30 cellular contexts compared by ENCODE assay signal in the genomic region with DNA sequence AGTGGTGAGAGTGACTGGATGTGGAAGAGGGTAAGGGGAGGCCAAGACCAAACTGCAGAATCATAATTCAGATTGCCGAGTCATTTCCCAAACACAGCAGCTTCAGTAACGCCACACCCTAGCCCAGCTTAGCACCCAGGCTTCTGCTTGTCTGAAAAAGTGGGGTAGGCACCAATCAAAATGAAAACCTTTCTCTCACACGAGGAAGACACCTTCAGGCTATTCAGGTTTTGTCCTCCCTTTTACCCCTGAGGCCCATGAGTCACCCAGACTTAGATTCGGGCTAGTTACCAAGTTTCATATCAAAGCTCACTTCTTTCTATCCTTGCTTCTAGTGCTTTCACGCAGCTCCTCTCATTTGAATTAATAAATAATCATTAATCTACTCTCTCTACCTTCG.
DNase-seq lines count a peak whose midpoint lies in the region; ATAC-seq, FAIRE-seq and TF ChIP-seq lines count a peak whose summit lies in the region.
"Had no signal": no experiment of that assay in that cellular context is flagged by ENCODE, and none has a peak within 500 bp of the region (broad histone marks: within the 10 kb centered on the region; RNA-seq: fewer than 3 reads in every experiment).

No MANE protein-coding gene starts in this region.

- H4K91ac ChIP-seq in IMR-90 (ENCODE audit: insufficient read depth, low read depth, low read length), result no peak overlapping the region

- WGBS in IMR-90 (ENCODE audit: extremely low coverage in 2 of 2, insufficient read length in 1 of 2), 2 experiments, result 33% methylated on average over 1 of the region's 6 CpGs; no CpG with 5 or more reads in 1 of the 2 experiments

- no peak overlapping the region for H2AK5ac ChIP-seq in IMR-90 (ENCODE audit: low read depth, low read length)

- H4K20me1 ChIP-seq in IMR-90 (ENCODE audit: insufficient read depth, low read length), result no peaks in the 10 kb centered on the region

- no peak overlapping the region for H3K23ac ChIP-seq in IMR-90 (ENCODE audit: low read depth, low read length)

- H3K9me3 Mint-ChIP-seq in neural crest cell, result no peaks in the 10 kb centered on the region
- no peaks in the 10 kb centered on the region for H3K9me3 Mint-ChIP-seq in activated naive CD8-positive, alpha-beta T cell treated with anti-CD3 and anti-CD28 coated beads for 36 hours
- H3K9me3 Mint-ChIP-seq: activated naive CD4-positive, alpha-beta T cell treated with anti-CD3 and anti-CD28 coated beads, Interleukin-2, amount 50 U/mL, for 24 hours; HFFc6; immature natural killer cell; memory B cell; stimulated activated effector memory CD8-positive, alpha-beta T cell treated with anti-CD3 and anti-CD28 coated beads, Interleukin-12 subunit alpha, Interleukin-12 subunit beta, amount 100 ng/mL, for 72 hours; T-helper 2 cell treated with Interferon-gamma antibody and Interleukin-4, amounts not matched to agents 5 μg/mL and 100 μg/mL, for 36 hours had no signal

- peak; percentile 60 for FAIRE-seq in bronchial epithelial cell (lab: Jason Lieb, UNC)

- H3K9ac ChIP-seq in IMR-90 (ENCODE audit: low read depth, low read length), result no peak overlapping the region

- TF ChIP-seq CTCF in IMR-90 (conservative IDR thresholded peaks at IDR 0.05; ENCODE audit: low read depth, low read length) (no peak), bronchial epithelial cell (IDR thresholded peaks at IDR 0.05; ENCODE audit: insufficient read depth, low read length, severe bottlenecking) (no peak), neural crest cell (conservative IDR thresholded peaks at IDR 0.05) (no peak)

- dilution Hi-C loops in IMR-90 (cut with HindIII; ENCODE audit: low sequenced_read_pairs, unreplicated experiment), result no loop called here

- H3K36me3 Mint-ChIP-seq in neural crest cell (ENCODE audit: low read depth), result no peaks in the 10 kb centered on the region
- no peaks in the 10 kb centered on the region for H3K36me3 Mint-ChIP-seq in activated naive CD8-positive, alpha-beta T cell treated with anti-CD3 and anti-CD28 coated beads for 36 hours
- H3K36me3 Mint-ChIP-seq: activated naive CD4-positive, alpha-beta T cell treated with anti-CD3 and anti-CD28 coated beads, Interleukin-2, amount 50 U/mL, for 24 hours; immature natural killer cell; memory B cell; stimulated activated effector memory CD8-positive, alpha-beta T cell treated with anti-CD3 and anti-CD28 coated beads, Interleukin-12 subunit alpha, Interleukin-12 subunit beta, amount 100 ng/mL, for 72 hours; type B pancreatic cell; WTC11 had no signal

- CTCF ChIA-PET in IMR-90 (lab: Yijun Ruan, JAX), result no interaction called here

- H2BK20ac ChIP-seq in IMR-90 (ENCODE audit: low read depth, low read length), result 0 out of 2 replicates have a peak overlapping the region, but pooled peaks have one; percentile 5

- no peak overlapping the region for H4K5ac ChIP-seq in IMR-90 (ENCODE audit: low read depth, low read length)

- no peak for ATAC-seq in IMR-90 (ENCODE audit: low read depth)
- ATAC-seq: gastroesophageal sphincter; sciatic nerve; stimulated activated effector memory CD8-positive, alpha-beta T cell treated with anti-CD3 and anti-CD28 coated beads, Interleukin-12 subunit alpha, Interleukin-12 subunit beta, amount 100 ng/mL, for 72 hours; WTC11 had no signal

- H3K4me3 ChIP-seq in IMR-90 (ENCODE audit: insufficient read depth, low read depth, low read length) (no peak overlapping the region), bronchial epithelial cell (ENCODE audit: low read depth, low read length) (no peak overlapping the region)
- H3K4me3 ChIP-seq: gastroesophageal sphincter had no signal

- H3K27me3 ChIP-seq in IMR-90 (ENCODE audit: control insufficient read depth, insufficient read depth, low read length) (no peaks in the 10 kb centered on the region), bronchial epithelial cell (ENCODE audit: control insufficient read depth, insufficient read depth, low read length) (no peaks in the 10 kb centered on the region)

- no peak overlapping the region for H3K4me3 Mint-ChIP-seq in neural crest cell
- H3K4me3 Mint-ChIP-seq in activated naive CD8-positive, alpha-beta T cell treated with anti-CD3 and anti-CD28 coated beads for 36 hours, result no peak overlapping the region
- H3K4me3 Mint-ChIP-seq: activated naive CD4-positive, alpha-beta T cell treated with anti-CD3 and anti-CD28 coated beads, Interleukin-2, amount 50 U/mL, for 24 hours; HFFc6; immature natural killer cell; memory B cell; stimulated activated effector memory CD8-positive, alpha-beta T cell treated with anti-CD3 and anti-CD28 coated beads, Interleukin-12 subunit alpha, Interleukin-12 subunit beta, amount 100 ng/mL, for 72 hours; T-helper 2 cell treated with Interferon-gamma antibody and Interleukin-4, amounts not matched to agents 5 μg/mL and 100 μg/mL, for 36 hours; type B pancreatic cell; WTC11 had no signal

- no peak for TF ChIP-seq POLR2A in IMR-90 (IDR thresholded peaks at IDR 0.05; ENCODE audit: low read depth, low read length)

- H3K36me3 ChIP-seq in IMR-90 (ENCODE audit: control insufficient read depth, insufficient read depth, low read length), result no peaks in the 10 kb centered on the region
- H3K36me3 ChIP-seq in bronchial epithelial cell (ENCODE audit: control insufficient read depth, insufficient read depth, low read length), result no peaks in the 10 kb centered on the region
- H3K36me3 ChIP-seq: gastroesophageal sphincter had no signal

- H2BK120ac ChIP-seq in IMR-90 (ENCODE audit: low read depth, low read length), result no peak overlapping the region

- no peaks in the 10 kb centered on the region for H3K9me3 ChIP-seq in IMR-90 (ENCODE audit: control insufficient read depth, insufficient read depth, low read length)
- H3K9me3 ChIP-seq: gastroesophageal sphincter had no signal

- no peak overlapping the region for H3K14ac ChIP-seq in IMR-90 (replicated peaks; ENCODE audit: low read depth, low read length)

- H3K4me2 ChIP-seq in IMR-90 (ENCODE audit: low read depth, low read length), result no peak overlapping the region

- peak overlapping the region; percentile 52 for H2AFZ ChIP-seq in IMR-90 (replicated peaks; ENCODE audit: low read length, poor library complexity)

- DNase-seq in IMR-90 (peak; percentile 19), OCI-M1 (lab: John Stamatoyannopoulos, UW) (peak; percentile 27), bronchial epithelial cell (ENCODE audit: low read depth) (no peak), neural crest cell (ENCODE audit: low read depth, low spot score) (no peak)
- no peak for DNase-seq in activated effector memory CD4-positive, alpha-beta T cell treated with Interleukin-2 at 50 U/mL for 16 hours
- DNase-seq in activated effector memory CD4-positive, alpha-beta T cell treated with anti-CD3 and anti-CD28 coated beads, Interleukin-2, amount 50 U/mL, for 16 hours, result no peak
- no peak for DNase-seq in activated naive CD8-positive, alpha-beta T cell treated with anti-CD3 and anti-CD28 coated beads for 36 hours
- DNase-seq: cortex of kidney; EL; HFFc6; hypothalamus; immature natural killer cell; NCI-H1092 treated with DMSO at 0.1 percent for 48 hours; NCI-H187 treated with DMSO at 0.1 percent for 48 hours; NCI-H2171 treated with DMSO at 0.1 percent for 48 hours; NCI-H526 treated with DMSO at 0.1 percent for 48 hours; stimulated activated CD4-positive, alpha-beta T cell treated with anti-CD3 and anti-CD28 coated beads, Interleukin-12 subunit alpha, Interleukin-12 subunit beta, amount 100 ng/mL, for 4 hours; stimulated activated CD4-positive, alpha-beta T cell treated with anti-CD3 and anti-CD28 coated beads, Interleukin-4, amount 100 ng/mL, for 24 hours; substantia nigra had no signal

- in situ Hi-C loops in IMR-90 (cut with MboI; ENCODE audit: low sequenced_read_pairs), result no loop called here

- no peak overlapping the region for H2BK15ac ChIP-seq in IMR-90 (ENCODE audit: low read depth, low read length)

- peak overlapping the region in 1 of 2 experiments; percentile 9; a peak in 1 of 4 replicates for H4K8ac ChIP-seq in IMR-90 (ENCODE audit: low read depth in 2 of 2, low read length in 2 of 2)

- POLR2A ChIA-PET in IMR-90 (lab: Charles Lee; ENCODE audit: unreplicated experiment), result no interaction called here

- no peak overlapping the region for H2BK5ac ChIP-seq in IMR-90 (ENCODE audit: low read depth, low read length, poor library complexity, severe bottlenecking)

- H3K18ac ChIP-seq in IMR-90 (ENCODE audit: low read depth, low read length), result no peak overlapping the region

- no peak overlapping the region for H3K27ac ChIP-seq in IMR-90 (ENCODE audit: insufficient read depth, low read length)
- H3K27ac ChIP-seq: C4-2B, gastroesophageal sphincter, HL-60 had no signal

- H3K27me3 Mint-ChIP-seq in neural crest cell (ENCODE audit: low read depth), result no peaks in the 10 kb centered on the region
- H3K27me3 Mint-ChIP-seq in activated naive CD8-positive, alpha-beta T cell treated with anti-CD3 and anti-CD28 coated beads for 36 hours, result no peaks in the 10 kb centered on the region
- H3K27me3 Mint-ChIP-seq: activated naive CD4-positive, alpha-beta T cell treated with anti-CD3 and anti-CD28 coated beads, Interleukin-2, amount 50 U/mL, for 24 hours; progenitor cell of endocrine pancreas; type B pancreatic cell had no signal

- no peaks in the 10 kb centered on the region for H3K4me1 Mint-ChIP-seq in neural crest cell
- no peaks in the 10 kb centered on the region for H3K4me1 Mint-ChIP-seq in activated naive CD8-positive, alpha-beta T cell treated with anti-CD3 and anti-CD28 coated beads for 36 hours
- H3K4me1 Mint-ChIP-seq: activated naive CD4-positive, alpha-beta T cell treated with anti-CD3 and anti-CD28 coated beads, Interleukin-2, amount 50 U/mL, for 24 hours; immature natural killer cell; stimulated activated effector memory CD8-positive, alpha-beta T cell treated with anti-CD3 and anti-CD28 coated beads, Interleukin-12 subunit alpha, Interleukin-12 subunit beta, amount 100 ng/mL, for 72 hours had no signal

- intact Hi-C loops in IMR-90 (cut with micrococcal nuclease), result no loop called here

- no peak for TF ChIP-seq RAD21 in IMR-90 (IDR thresholded peaks at IDR 0.05; ENCODE audit: low read length)

- no peak overlapping the region for H2AK9ac ChIP-seq in IMR-90 (replicated peaks; ENCODE audit: low read depth, low read length, poor library complexity)

- H3K27ac Mint-ChIP-seq in neural crest cell (ENCODE audit: unreplicated experiment), result peak overlapping the region; percentile 60
- H3K27ac Mint-ChIP-seq in activated naive CD8-positive, alpha-beta T cell treated with anti-CD3 and anti-CD28 coated beads for 36 hours, result no peak overlapping the region
- H3K27ac Mint-ChIP-seq: activated naive CD4-positive, alpha-beta T cell treated with anti-CD3 and anti-CD28 coated beads, Interleukin-2, amount 50 U/mL, for 24 hours; HFFc6; immature natural killer cell; memory B cell; progenitor cell of endocrine pancreas; stimulated activated effector memory CD8-positive, alpha-beta T cell treated with anti-CD3 and anti-CD28 coated beads, Interleukin-12 subunit alpha, Interleukin-12 subunit beta, amount 100 ng/mL, for 72 hours; T-helper 2 cell treated with Interferon-gamma antibody and Interleukin-4, amounts not matched to agents 5 μg/mL and 100 μg/mL, for 36 hours; type B pancreatic cell; WTC11 had no signal

- H3K4ac ChIP-seq in IMR-90 (ENCODE audit: low read depth, low read length), result no peak overlapping the region

- no peaks in the 10 kb centered on the region for H3K9me1 ChIP-seq in IMR-90 (ENCODE audit: insufficient read depth, low read length)

- no peak overlapping the region for H3K56ac ChIP-seq in IMR-90 (ENCODE audit: extremely low read depth, insufficient read depth, low read length)

- BruUV-seq in IMR-90 (replicated peaks; lab: Mats Ljungman, UMichigan), result no TSS peak

- no peaks in the 10 kb centered on the region for H3K79me1 ChIP-seq in IMR-90 (ENCODE audit: low read depth in 1 of 2, low read length in 2 of 2)

- 0 out of 2 replicates have a peak, but pooled peaks cover 1% of the 10 kb centered on the region for H3K4me1 ChIP-seq in IMR-90 (ENCODE audit: control insufficient read depth, insufficient read depth, low read length)

Comparison
In these comparisons a context has a peak if more than half of its experiments do, and no peak if none do; other contexts are left out.
1. DNase-seq: peak in IMR-90 (single experiment) and OCI-M1 (single experiment); none in bronchial epithelial cell (single experiment), neural crest cell (single experiment), activated effector memory CD4-positive, alpha-beta T cell treated with Interleukin-2 at 50 U/mL for 16 hours (single experiment), activated effector memory CD4-positive, alpha-beta T cell treated with anti-CD3 and anti-CD28 coated beads, Interleukin-2, amount 50 U/mL, for 16 hours (single experiment) and activated naive CD8-positive, alpha-beta T cell treated with anti-CD3 and anti-CD28 coated beads for 36 hours (single experiment).